ENCODE assay signal across 9 cellular contexts in genomic region chr6:32087574-32088486, GRCh38. TPM values are rescaled to one million over a fixed set of nuclear protein-coding genes. Genes with fewer than 3 reads are reported as not detected.
DNase-seq lines count a peak whose midpoint lies in the region; ATAC-seq and TF ChIP-seq lines count a peak whose summit lies in the region.
"Had no signal": no experiment of that assay in that cellular context is flagged by ENCODE, and none has a peak within 500 bp of the region (broad histone marks: within the 10 kb centered on the region; RNA-seq: fewer than 3 reads in every experiment).

No MANE protein-coding gene starts in this region.

- ATAC-seq in thoracic aorta (ENCODE audit: insufficient number of reproducible peaks, low FRiP score, low read depth) (no peak), GM18873 (IDR thresholded peaks at IDR 0.05; ENCODE audit: low FRiP score, unreplicated experiment) (no peak)

- H3K4me1 Mint-ChIP-seq in neural crest cell = peaks cover 10% of the 10 kb centered on the region

- H3K36me3 ChIP-seq in esophagus squamous epithelium (no peaks in the 10 kb centered on the region), thoracic aorta (no peaks in the 10 kb centered on the region), MG63 (no peaks in the 10 kb centered on the region)

- H3K4me1 ChIP-seq in esophagus squamous epithelium (peaks cover 15 to 55% (median 23%) of the 10 kb centered on the region in 3 donors), thoracic aorta (ENCODE audit: control insufficient read depth in 1 of 2, low read depth in 2 of 2) (peaks cover 28 to 45% of the 10 kb centered on the region in 2 donors)

- no peaks in the 10 kb centered on the region for H3K36me3 Mint-ChIP-seq in neural crest cell (ENCODE audit: low read depth)

- H3K27me3 Mint-ChIP-seq in neural crest cell (ENCODE audit: low read depth) = peaks cover 24% of the 10 kb centered on the region

- DNase-seq in NOMO-1 (lab: John Stamatoyannopoulos, UW; ENCODE audit: unreplicated experiment in 2 of 2) = peak; percentile 76 to 82
- DNase-seq in activated T-cell treated with anti-CD3 and anti-CD28 coated beads for 24 hours (ENCODE audit: low read depth) = peak; percentile 58
- no peak for DNase-seq in esophagus squamous epithelium (lab: John Stamatoyannopoulos, UW)
- DNase-seq in neural crest cell (ENCODE audit: low read depth, low spot score) = peak; percentile 69
- peak; percentile 58 for DNase-seq in thoracic aorta (ENCODE audit: low spot score)
- DNase-seq in MG63 = no peak

- WGBS in esophagus squamous epithelium, 2 donors = 35 to 80% methylated on average over 3 to 8 of the region's 50 CpGs

- no peak overlapping the region for H3K4me3 ChIP-seq in GM12875 (ENCODE audit: low read depth, low read length)
- peak overlapping the region; percentile 12 to 51 (median 26) for H3K4me3 ChIP-seq in esophagus squamous epithelium
- peak overlapping the region; percentile 61 for H3K4me3 ChIP-seq in thoracic aorta
- H3K4me3 ChIP-seq in MG63 = no peak overlapping the region

- H3K9me3 ChIP-seq in esophagus squamous epithelium = no peaks in the 10 kb centered on the region
- H3K9me3 ChIP-seq in thoracic aorta = no peaks in the 10 kb centered on the region
- H3K9me3 ChIP-seq in MG63 = no peaks in the 10 kb centered on the region

- peaks cover 0 to 37% (median 0%) of the 10 kb centered on the region in 4 donors for H3K27me3 ChIP-seq in esophagus squamous epithelium
- no peaks in the 10 kb centered on the region for H3K27me3 ChIP-seq in thoracic aorta (replicated peaks; ENCODE audit: insufficient read depth)
- H3K27me3 ChIP-seq in MG63 = no peaks in the 10 kb centered on the region

- peak; percentile 67 for TF ChIP-seq CTCF in GM12875 (IDR thresholded peaks at IDR 0.05; ENCODE audit: borderline replicate concordance, insufficient read depth, low read depth, low read length)
- TF ChIP-seq CTCF in esophagus squamous epithelium (IDR thresholded peaks at IDR 0.05) = peak; percentile 43 to 70 (median 60)
- TF ChIP-seq CTCF in neural crest cell (conservative IDR thresholded peaks at IDR 0.05) = peak; percentile 63
- TF ChIP-seq CTCF in thoracic aorta (IDR thresholded peaks at IDR 0.05) = peak; percentile 73

- H3K9me3 Mint-ChIP-seq in neural crest cell = no peaks in the 10 kb centered on the region

- TF ChIP-seq POLR2A in esophagus squamous epithelium (IDR thresholded peaks at IDR 0.05) = no peak

- no peak overlapping the region for H3K4me3 Mint-ChIP-seq in neural crest cell

- H3K27ac ChIP-seq in esophagus squamous epithelium = peak overlapping the region; percentile 62 to 92 (median 82)
- peak overlapping the region; percentile 73 for H3K27ac ChIP-seq in thoracic aorta

- no peak overlapping the region for H3K27ac Mint-ChIP-seq in neural crest cell (ENCODE audit: unreplicated experiment)
- H3K27ac Mint-ChIP-seq: activated naive CD8-positive, alpha-beta T cell had no signal

- intact Hi-C loops in esophagus squamous epithelium (cut with DNase I) = no loop called here

RNA-seq across cellular contexts. Expression of gene TNXB, which starts 21.3 kb away (rescaled TPM):
- total RNA-seq in esophagus squamous epithelium (100 to 1,000 TPM in 1 of 4 donors, 10 to 100 TPM in 3; 10.5 to 102 (median 31.0) TPM), neural crest cell (4.6 and 6.6 TPM in 2 replicates), thoracic aorta (100 to 1,000 TPM; 194 to 210 TPM)
- total RNA-seq in MG63 (2014; rRNA removed; shearing (Covaris generic); ENCODE audit: low replicate concordance) = 0.44 and 3.6 TPM in 2 replicates

RNA-seq across cellular contexts. Expression of gene ATF6B, which starts 40.2 kb away (rescaled TPM):
- 10 to 100 TPM; 27.3 to 45.4 (median 30.0) TPM for total RNA-seq in esophagus squamous epithelium
- 83.6 and 87.1 TPM in 2 replicates for total RNA-seq in neural crest cell
- total RNA-seq in thoracic aorta = 10 to 100 TPM; 38.2 to 60.9 TPM
- total RNA-seq in MG63 (2014; rRNA removed; shearing (Covaris generic); ENCODE audit: low replicate concordance) = 2.9 and 7.5 TPM in 2 replicates

RNA-seq across cellular contexts. Expression of gene FKBPL, which starts 42.3 kb away (rescaled TPM):
- 10 to 100 TPM in 1 of 4 donors, 1 to 10 TPM in 3; 5.9 to 16.7 (median 6.8) TPM for total RNA-seq in esophagus squamous epithelium
- 12.4 and 13.0 TPM in 2 replicates for total RNA-seq in neural crest cell
- 1 to 10 TPM in 1 of 2 donors, under 1 TPM in 1; 0.41 to 3.2 TPM for total RNA-seq in thoracic aorta
- total RNA-seq in MG63 (2014; rRNA removed; shearing (Covaris generic); ENCODE audit: low replicate concordance) = 4.0 and 13.0 TPM in 2 replicates

RNA-seq across cellular contexts. Expression of gene CYP21A2, which starts 49.6 kb away (rescaled TPM):
- total RNA-seq in esophagus squamous epithelium (under 1 TPM in 1 of 4 donors, not detected in 3; 0.22 TPM), neural crest cell (0.23 TPM in 2 replicates), thoracic aorta (1 to 10 TPM in 1 of 2 donors, not detected in 1; 2.4 TPM)
- not detected in 2 replicates for total RNA-seq in MG63 (2014; rRNA removed; shearing (Covaris generic); ENCODE audit: low replicate concordance)

Comparison
In these comparisons a context has a peak if more than half of its experiments do, and no peak if none do; other contexts are left out.
1. H3K4me3 ChIP-seq: peak in esophagus squamous epithelium (4 of 4) and thoracic aorta (single experiment); none in GM12875 (single experiment) and MG63 (single experiment).
2. DNase-seq: peak in NOMO-1 (2 of 2), activated T-cell treated with anti-CD3 and anti-CD28 coated beads for 24 hours (single experiment), neural crest cell (single experiment) and thoracic aorta (single experiment); none in esophagus squamous epithelium (single experiment) and MG63 (single experiment).
3. Peak in every context shown above with its lines, with median percentiles within 50 percentile points of each other: CTCF ChIP-seq.